Comparison of ENCODE assay signal across 12 cellular contexts in genomic region chr16:68090526-68090925, GRCh38. TPM values are rescaled to one million over a fixed set of nuclear protein-coding genes. Genes with fewer than 3 reads are reported as not detected.
DNase-seq lines count a peak whose midpoint lies in the region; ATAC-seq and TF ChIP-seq lines count a peak whose summit lies in the region.
"Had no signal": no experiment of that assay in that cellular context is flagged by ENCODE, and none has a peak within 500 bp of the region (broad histone marks: within the 10 kb centered on the region; RNA-seq: fewer than 3 reads in every experiment).

No MANE protein-coding gene starts in this region.

- H3K27ac Mint-ChIP-seq in CD8-positive, alpha-beta T cell: peak overlapping the region; percentile 87
- H3K27ac Mint-ChIP-seq in activated CD8-positive, alpha-beta T cell treated with anti-CD3 and anti-CD28 coated beads, Interleukin-2, amount 10 ng/mL, durations not matched to agents 7 days and 5 days: peak overlapping the region; percentile 78
- peak overlapping the region; percentile 87 to 89 for H3K27ac Mint-ChIP-seq in natural killer cell
- H3K27ac Mint-ChIP-seq in Calu3 (ENCODE audit: unreplicated experiment): no peak overlapping the region

- H3K36me3 ChIP-seq in CD8-positive, alpha-beta T cell (ENCODE audit: insufficient read depth, low read length): no peaks in the 10 kb centered on the region
- H3K36me3 ChIP-seq in Karpas-422 (ENCODE audit: insufficient read depth, low read length): no peaks in the 10 kb centered on the region
- H3K36me3 ChIP-seq: left lung had no signal

- no peak for DNase-seq in CD8-positive, alpha-beta T cell
- DNase-seq in Karpas-422 (peak; percentile 68), natural killer cell (no peak), NCI-H1105 treated with DMSO at 0.1 percent for 48 hours (lab: John Stamatoyannopoulos, UW) (no peak), Calu3 (no peak), ecto neural progenitor cell (ENCODE audit: low spot score) (no peak)
- no peak for DNase-seq in activated CD8-positive, alpha-beta T cell treated with anti-CD3 and anti-CD28 coated beads, Interleukin-2, amount 10 ng/mL, durations not matched to agents 7 days and 5 days
- DNase-seq: left lung, NCI-H226, trophoblast cell had no signal

- no peaks in the 10 kb centered on the region for H3K27me3 Mint-ChIP-seq in CD8-positive, alpha-beta T cell (ENCODE audit: low read depth)
- H3K27me3 Mint-ChIP-seq in activated CD8-positive, alpha-beta T cell treated with anti-CD3 and anti-CD28 coated beads, Interleukin-2, amount 10 ng/mL, durations not matched to agents 7 days and 5 days (ENCODE audit: low read depth): no peaks in the 10 kb centered on the region
- H3K27me3 Mint-ChIP-seq in natural killer cell (ENCODE audit: low read depth in 2 of 2) (no peaks in the 10 kb centered on the region), Calu3 (ENCODE audit: unreplicated experiment) (no peaks in the 10 kb centered on the region)

- CTCF ChIA-PET in CD8-positive, alpha-beta T cell (lab: Charles Lee): interaction anchor here (0.5 to 7.3 kb wide), 3 partner anchors 16 to 138 kb away, joined by 3 to 59 read pairs (median 21); no protein-coding TSS in a partner anchor
- CTCF ChIA-PET in activated CD8-positive, alpha-beta T cell treated with anti-CD3 and anti-CD28 coated beads, Interleukin-2, amount 10 ng/mL, durations not matched to agents 7 days and 5 days (lab: Charles Lee): interaction anchor here (1.3 to 3.2 kb wide), 2 partner anchors 27 to 50 kb away, joined by 4 to 10 read pairs; no protein-coding TSS in a partner anchor
- CTCF ChIA-PET in Calu3 (lab: Charles Lee): no interaction called here

- peaks cover 71% of the 10 kb centered on the region for H3K4me1 Mint-ChIP-seq in CD8-positive, alpha-beta T cell (ENCODE audit: low read depth)
- H3K4me1 Mint-ChIP-seq in activated CD8-positive, alpha-beta T cell treated with anti-CD3 and anti-CD28 coated beads, Interleukin-2, amount 10 ng/mL, durations not matched to agents 7 days and 5 days (ENCODE audit: low read depth): peaks cover 58% of the 10 kb centered on the region
- peaks cover 79 to 80% of the 10 kb centered on the region in 2 donors for H3K4me1 Mint-ChIP-seq in natural killer cell
- H3K4me1 Mint-ChIP-seq in Calu3 (ENCODE audit: low read depth, unreplicated experiment): peaks cover 41% of the 10 kb centered on the region

- intact Hi-C loops in CD8-positive, alpha-beta T cell (cut with DNase I, micrococcal nuclease): loop anchor here in 1 of 2 experiments (1.0 to 5.0 kb wide), 3 partner anchors 42 to 139 kb away; no protein-coding TSS in a partner anchor
- intact Hi-C loops in natural killer cell (cut with micrococcal nuclease) (loop anchor here (10.0 kb wide), 1 partner anchor 54 kb away; no protein-coding TSS in a partner anchor), Calu3 (cut with micrococcal nuclease; ENCODE audit: unreplicated experiment) (no loop called here)

- H3K27me3 ChIP-seq in CD8-positive, alpha-beta T cell (ENCODE audit: insufficient read depth, low read length): no peaks in the 10 kb centered on the region
- H3K27me3 ChIP-seq in Karpas-422 (ENCODE audit: low read length): no peaks in the 10 kb centered on the region
- H3K27me3 ChIP-seq: left lung, SJSA1 had no signal

- peaks cover 33% of the 10 kb centered on the region for H4K20me1 ChIP-seq in Karpas-422 (ENCODE audit: insufficient read depth, low read depth, low read length)

- H3K9ac ChIP-seq in Karpas-422 (ENCODE audit: low read length): peak overlapping the region; percentile 59

- H3K4me3 ChIP-seq in CD8-positive, alpha-beta T cell (ENCODE audit: low read depth, low read length): no peak overlapping the region
- peak overlapping the region; percentile 47 for H3K4me3 ChIP-seq in Karpas-422 (ENCODE audit: low read length)
- H3K4me3 ChIP-seq: left lung, SJSA1 had no signal

- H3K36me3 Mint-ChIP-seq in CD8-positive, alpha-beta T cell: peaks cover 11% of the 10 kb centered on the region
- peaks cover 32% of the 10 kb centered on the region for H3K36me3 Mint-ChIP-seq in activated CD8-positive, alpha-beta T cell treated with anti-CD3 and anti-CD28 coated beads, Interleukin-2, amount 10 ng/mL, durations not matched to agents 7 days and 5 days (ENCODE audit: low read depth)
- no peaks in the 10 kb centered on the region for H3K36me3 Mint-ChIP-seq in natural killer cell
- peaks cover 16% of the 10 kb centered on the region for H3K36me3 Mint-ChIP-seq in Calu3 (ENCODE audit: insufficient read depth, unreplicated experiment)

- H3K4me1 ChIP-seq in CD8-positive, alpha-beta T cell (ENCODE audit: insufficient read depth, low read length): peaks cover 70% of the 10 kb centered on the region
- H3K4me1 ChIP-seq in Karpas-422 (ENCODE audit: low read length): peaks cover 78% of the 10 kb centered on the region

- TF ChIP-seq CTCF in CD8-positive, alpha-beta T cell (IDR thresholded peaks at IDR 0.05): no peak
- no peak for TF ChIP-seq CTCF in natural killer cell (IDR thresholded peaks at IDR 0.05)
- TF ChIP-seq CTCF in Calu3 (IDR thresholded peaks at IDR 0.05; ENCODE audit: unreplicated experiment): no peak

- peak overlapping the region; percentile 68 for H3K4me2 ChIP-seq in Karpas-422 (ENCODE audit: low read depth, low read length, poor library complexity, severe bottlenecking)

- no peak overlapping the region for H2AFZ ChIP-seq in Karpas-422 (ENCODE audit: low read length)

- no peaks in the 10 kb centered on the region for H3K9me3 ChIP-seq in CD8-positive, alpha-beta T cell (ENCODE audit: low read length)
- H3K9me3 ChIP-seq in Karpas-422 (ENCODE audit: low read length): no peaks in the 10 kb centered on the region
- H3K9me3 ChIP-seq: left lung, SJSA1 had no signal

- peak overlapping the region; percentile 76 for H3K4me3 Mint-ChIP-seq in CD8-positive, alpha-beta T cell
- peak overlapping the region; percentile 75 for H3K4me3 Mint-ChIP-seq in activated CD8-positive, alpha-beta T cell treated with anti-CD3 and anti-CD28 coated beads, Interleukin-2, amount 10 ng/mL, durations not matched to agents 7 days and 5 days
- H3K4me3 Mint-ChIP-seq in natural killer cell: peak overlapping the region; percentile 82
- no peak overlapping the region for H3K4me3 Mint-ChIP-seq in Calu3 (ENCODE audit: low read depth, unreplicated experiment)

- no peak overlapping the region for H3K27ac ChIP-seq in CD8-positive, alpha-beta T cell (ENCODE audit: low read depth, low read length)
- H3K27ac ChIP-seq in Karpas-422 (ENCODE audit: low read length): peak overlapping the region; percentile 94
- H3K27ac ChIP-seq: SJSA1 had no signal

- no peak for ATAC-seq in CD8-positive, alpha-beta T cell
- ATAC-seq in activated CD8-positive, alpha-beta T cell treated with anti-CD3 and anti-CD28 coated beads, Interleukin-2, amount 10 ng/mL, durations not matched to agents 7 days and 5 days: no peak
- ATAC-seq in natural killer cell (no peak), HG03095 (IDR thresholded peaks at IDR 0.05; ENCODE audit: unreplicated experiment) (no peak)
- ATAC-seq: left lung had no signal

- POLR2A ChIA-PET in CD8-positive, alpha-beta T cell (lab: Charles Lee): no interaction called here
- POLR2A ChIA-PET in activated CD8-positive, alpha-beta T cell treated with anti-CD3 and anti-CD28 coated beads, Interleukin-2, amount 10 ng/mL, durations not matched to agents 7 days and 5 days (lab: Charles Lee): no interaction called here

- no peaks in the 10 kb centered on the region for H3K9me2 ChIP-seq in Karpas-422 (replicated peaks; ENCODE audit: insufficient read depth, low read length)

- H3K9me3 Mint-ChIP-seq in CD8-positive, alpha-beta T cell: no peaks in the 10 kb centered on the region
- no peaks in the 10 kb centered on the region for H3K9me3 Mint-ChIP-seq in activated CD8-positive, alpha-beta T cell treated with anti-CD3 and anti-CD28 coated beads, Interleukin-2, amount 10 ng/mL, durations not matched to agents 7 days and 5 days (ENCODE audit: insufficient read depth)
- no peaks in the 10 kb centered on the region for H3K9me3 Mint-ChIP-seq in natural killer cell
- no peaks in the 10 kb centered on the region for H3K9me3 Mint-ChIP-seq in Calu3 (ENCODE audit: low read depth, unreplicated experiment)

- H3K79me2 ChIP-seq in Karpas-422 (ENCODE audit: low read length): peaks cover 98% of the 10 kb centered on the region

- BruUV-seq in Calu3 (replicated peaks; lab: Mats Ljungman, UMichigan): no TSS peak

RNA-seq across cellular contexts. Expression of gene NFATC3, which starts 5.4 kb away (rescaled TPM):
- total RNA-seq in CD8-positive, alpha-beta T cell: 10 to 100 TPM; 79.4 to 85.2 TPM
- 39.1 and 72.3 TPM in 2 replicates for total RNA-seq in Karpas-422 (2014; rRNA removed; shearing (Covaris generic); ENCODE audit: low replicate concordance)
- total RNA-seq in activated CD8-positive, alpha-beta T cell treated with anti-CD3 and anti-CD28 coated beads, Interleukin-2, amount 10 ng/mL, durations not matched to agents 7 days and 5 days: 100 to 1,000 TPM; 166 to 169 TPM
- total RNA-seq in natural killer cell: 100 to 1,000 TPM; 241 to 282 (median 263) TPM
- total RNA-seq in Calu3 (2022): 39.3 and 39.9 TPM in 2 replicates
